Comparison of ENCODE assay signal across 8 cellular contexts in the genomic region with DNA sequence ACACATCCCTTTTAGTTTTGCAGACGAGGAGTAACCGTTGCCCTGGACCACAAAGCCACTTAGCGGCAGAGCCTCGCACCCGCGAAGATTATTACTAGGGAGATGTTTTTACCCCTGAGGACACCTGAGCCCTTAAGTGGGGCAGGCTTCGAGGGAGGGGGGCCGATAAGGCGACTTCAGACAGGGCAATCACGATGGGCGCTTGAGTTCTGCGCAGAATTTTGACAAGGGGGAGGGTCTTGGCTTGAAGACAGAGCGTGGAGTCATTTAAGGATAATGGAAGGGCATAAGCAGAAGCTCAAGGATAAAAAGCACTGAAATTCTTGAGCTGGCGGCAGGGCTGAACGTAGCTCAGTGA. TPM values are rescaled to one million over a fixed set of nuclear protein-coding genes. Genes with fewer than 3 reads are reported as not detected.
DNase-seq lines count a peak whose midpoint lies in the region; ATAC-seq and TF ChIP-seq lines count a peak whose summit lies in the region.

No MANE protein-coding gene starts in this region.

- TF ChIP-seq EP300 in transverse colon (IDR thresholded peaks at IDR 0.05; ENCODE audit: low read depth) = no peak

- H3K27me3 Mint-ChIP-seq in mesothelial cell of epicardium (ENCODE audit: low read depth) = peaks cover 1% of the 10 kb centered on the region

- H3K4me1 Mint-ChIP-seq in mesothelial cell of epicardium = peaks cover 23% of the 10 kb centered on the region

- TF ChIP-seq CTCF in dorsolateral prefrontal cortex (IDR thresholded peaks at IDR 0.05 in 54 of 56, conservative IDR thresholded peaks at IDR 0.05 in 2 of 56; ENCODE audit: low read depth in 1 of 56, partially characterized antibody in 56 of 56) = no peak
- no peak for TF ChIP-seq CTCF in mesothelial cell of epicardium (IDR thresholded peaks at IDR 0.05; ENCODE audit: unreplicated experiment)
- TF ChIP-seq CTCF in transverse colon (IDR thresholded peaks at IDR 0.05) = no peak

- H3K9me3 Mint-ChIP-seq in mesothelial cell of epicardium = no peaks in the 10 kb centered on the region

- H3K4me3 ChIP-seq in BLaER1 treated with 17β-estradiol and CSF1 and Interleukin-3, amounts not matched to agents 10 nM and 100 nM = peak overlapping the region; percentile 59 to 76 (median 72)
- H3K4me3 ChIP-seq in HUES64 (ENCODE audit: low read length) (peak overlapping the region; percentile 86), dorsolateral prefrontal cortex (peak overlapping the region; percentile 55 to 91 (median 79)), transverse colon (peak overlapping the region; percentile 38 to 79 (median 67))

- peak overlapping the region; percentile 95 for H3K27ac Mint-ChIP-seq in mesothelial cell of epicardium

- in situ Hi-C loops in transverse colon (cut with MboI; ENCODE audit: low pct_ligation_motif_present in 1 of 4, low pct_unique_long_range_greater_than_20kb in 1 of 4, low sequenced_read_pairs in 3 of 4) = no loop called here

- H4K20me1 ChIP-seq in BLaER1 treated with 17β-estradiol and CSF1 and Interleukin-3, amounts not matched to agents 10 nM and 100 nM = no peaks in the 10 kb centered on the region

- peak overlapping the region; percentile 61 to 81 (median 73) for H3K27ac ChIP-seq in BLaER1 treated with 17β-estradiol and CSF1 and Interleukin-3, amounts not matched to agents 10 nM and 100 nM
- peak overlapping the region; percentile 98 for H3K27ac ChIP-seq in HUES64 (ENCODE audit: low read depth, low read length)
- peak overlapping the region in 54 of 59 donors; percentile 32 to 91 (median 80) for H3K27ac ChIP-seq in dorsolateral prefrontal cortex
- peak overlapping the region; percentile 84 to 94 (median 87) for H3K27ac ChIP-seq in transverse colon

- peak overlapping the region; percentile 86 for H3K4me3 Mint-ChIP-seq in mesothelial cell of epicardium

- H3K36me3 ChIP-seq in BLaER1 treated with 17β-estradiol and CSF1 and Interleukin-3, amounts not matched to agents 10 nM and 100 nM = peaks cover 0 to 7% (median 0%) of the 10 kb centered on the region in 11 experiments; a peak in 3 of 22 replicates
- peaks cover 31% of the 10 kb centered on the region for H3K36me3 ChIP-seq in HUES64 (ENCODE audit: insufficient read depth, low read length)
- H3K36me3 ChIP-seq in transverse colon = no peaks in the 10 kb centered on the region

- peak overlapping the region; percentile 67 to 83 (median 77) for H3K4me2 ChIP-seq in BLaER1 treated with 17β-estradiol and CSF1 and Interleukin-3, amounts not matched to agents 10 nM and 100 nM

- H3K9ac ChIP-seq in BLaER1 treated with 17β-estradiol and CSF1 and Interleukin-3, amounts not matched to agents 10 nM and 100 nM = peak overlapping the region; percentile 70 to 80 (median 74)
- peak overlapping the region; percentile 95 for H3K9ac ChIP-seq in HUES64 (ENCODE audit: low read depth, low read length)

- peak; percentile 20 for ATAC-seq in GM19023 (IDR thresholded peaks at IDR 0.05; ENCODE audit: unreplicated experiment)

- H3K36me3 Mint-ChIP-seq in mesothelial cell of epicardium = no peaks in the 10 kb centered on the region

- peaks cover 0 to 20% (median 14%) of the 10 kb centered on the region in 10 experiments; a peak in 15 of 20 replicates for H3K4me1 ChIP-seq in BLaER1 treated with 17β-estradiol and CSF1 and Interleukin-3, amounts not matched to agents 10 nM and 100 nM
- H3K4me1 ChIP-seq in HUES64 (ENCODE audit: insufficient read depth, low read length) (peaks cover 4% of the 10 kb centered on the region; the same call in 1 of the 2 replicates), transverse colon (peaks cover 3 to 17% (median 8%) of the 10 kb centered on the region in 4 donors)

- WGBS in HUES64 = 38% methylated on average over 15 of the region's 15 CpGs
- WGBS in transverse colon (ENCODE audit: low coverage in 1 of 2), 2 donors = 1 to 2% methylated on average over 7 to 15 of the region's 15 CpGs

- DNase-seq in T-helper 2 cell = peak in 3 of 5 experiments; percentile 17 to 88 (median 78)
- peak in 7 of 10 donors; percentile 14 to 44 (median 36) for DNase-seq in dorsolateral prefrontal cortex
- peak in 1 of 2 experiments; percentile 20 for DNase-seq in mesothelial cell of epicardium (ENCODE audit: low spot score in 2 of 2, unreplicated experiment in 2 of 2)
- DNase-seq in transverse colon = peak; percentile 24
- DNase-seq in UCSD-AML1 (lab: John Stamatoyannopoulos, UW; ENCODE audit: unreplicated experiment) = no peak

- intact Hi-C loops in dorsolateral prefrontal cortex (cut with DNase I) (loop anchor here (2.0 to 10.0 kb wide), 4 partner anchors 52 to 103 kb away; a partner anchor contains a TSS), transverse colon (cut with DNase I; ENCODE audit: low total_unique reads) (no loop called here)

- H3K27me3 ChIP-seq in BLaER1 treated with 17β-estradiol and CSF1 and Interleukin-3, amounts not matched to agents 10 nM and 100 nM = no peaks in the 10 kb centered on the region
- H3K27me3 ChIP-seq in HUES64 (ENCODE audit: insufficient read depth, low read length) = no peaks in the 10 kb centered on the region
- H3K27me3 ChIP-seq in dorsolateral prefrontal cortex = no peaks in the 10 kb centered on the region
- H3K27me3 ChIP-seq in transverse colon = no peaks in the 10 kb centered on the region

- no peaks in the 10 kb centered on the region for H3K9me3 ChIP-seq in BLaER1 treated with 17β-estradiol and CSF1 and Interleukin-3, amounts not matched to agents 10 nM and 100 nM (replicated peaks in 1 of 11)
- no peaks in the 10 kb centered on the region for H3K9me3 ChIP-seq in HUES64 (ENCODE audit: insufficient read depth, low read depth, low read length)
- no peaks in the 10 kb centered on the region for H3K9me3 ChIP-seq in transverse colon

- TF ChIP-seq POLR2A in transverse colon (IDR thresholded peaks at IDR 0.05) = no peak

RNA-seq across cellular contexts. Expression of a gene that starts 0.6 kb away (rescaled TPM):
- polyA plus RNA-seq in HUES64 (2013, experiment 1 of 2) = 52.4 TPM
- 58.0 TPM for polyA plus RNA-seq in HUES64 (2013, experiment 2 of 2)
- 1 to 10 TPM in 11 of 120 experiments, under 1 TPM in 64, not detected in 45; 0.15 to 1.6 (median 0.45) TPM for total RNA-seq in dorsolateral prefrontal cortex
- total RNA-seq in mesothelial cell of epicardium = 12.0 to 13.5 TPM (median 12.1 TPM) in 3 replicates
- total RNA-seq in transverse colon = 1 to 10 TPM; 1.2 to 9.4 (median 1.7) TPM

RNA-seq across cellular contexts. Expression of a gene that starts 56.5 kb away (rescaled TPM):
- polyA plus RNA-seq in HUES64 (2013, experiment 1 of 2) = 8.1 TPM
- 7.2 TPM for polyA plus RNA-seq in HUES64 (2013, experiment 2 of 2)
- total RNA-seq in dorsolateral prefrontal cortex = 10 to 100 TPM in 119 of 120 experiments, 1 to 10 TPM in 1; 9.6 to 41.2 (median 29.0) TPM
- total RNA-seq in mesothelial cell of epicardium = 3.3 to 3.6 TPM (median 3.6 TPM) in 3 replicates
- total RNA-seq in transverse colon = under 1 TPM in 2 of 4 donors, not detected in 2; 0.32 to 0.68 TPM
